In genomic region chr19:19348266-19348665, GRCh38 we compare ENCODE assay signal across 17 cellular contexts.
"Had no signal": no experiment of that assay in that cellular context is flagged by ENCODE, and none has a peak within 500 bp of the region (broad histone marks: within the 10 kb centered on the region; RNA-seq: fewer than 3 reads in every experiment).

No MANE protein-coding gene starts in this region.

- FAIRE-seq: islet of Langerhans, urothelium cell line had no signal

- H3K4me1 ChIP-seq: gastroesophageal sphincter, lower lobe of right lung, thyroid gland had no signal

- H3K9me3 ChIP-seq: gastroesophageal sphincter, lower lobe of right lung, thyroid gland had no signal

- DNase-seq: activated CD4-positive, alpha-beta memory T cell treated with anti-CD3 and anti-CD28 coated beads for 36 hours; activated CD4-positive, alpha-beta T cell treated with anti-CD3 and anti-CD28 coated beads for 1 hour; activated CD8-positive, alpha-beta memory T cell treated with anti-CD3 and anti-CD28 coated beads, Interleukin-2, amount 10 ng/mL, durations not matched to agents 7 days and 5 days; activated naive CD4-positive, alpha-beta T cell treated with anti-CD3 and anti-CD28 coated beads for 36 hours; activated T-cell treated with anti-CD3 and anti-CD28 coated beads, Interleukin-2, amount 50 U/mL, for 1 hour; left colon; lower lobe of right lung; midbrain; stimulated activated CD4-positive, alpha-beta T cell treated with anti-CD3 and anti-CD28 coated beads, Interleukin-2, amount 100 ng/mL, for 48 hours; stimulated activated naive B cell treated with anti-CD40 and anti-IgM and Interleukin-4, amounts not matched to agents 10 μg/mL and 1 μg/mL and 100 μg/mL, for 72 hours; T-helper 1 cell; thyroid gland had no signal

- H3K27ac ChIP-seq: coronary artery, gastroesophageal sphincter, lower lobe of right lung, thyroid gland, VCaP had no signal

- H3K4me3 ChIP-seq: coronary artery, gastroesophageal sphincter, lower lobe of right lung, thyroid gland had no signal

- ATAC-seq: activated CD8-positive, alpha-beta memory T cell treated with anti-CD3 and anti-CD28 coated beads, Interleukin-2, amount 10 ng/mL, durations not matched to agents 7 days and 5 days; gastroesophageal sphincter; left colon; lower lobe of right lung; stimulated activated naive B cell treated with anti-CD40 and anti-IgM and Interleukin-4, amounts not matched to agents 10 μg/mL and 1 μg/mL and 100 μg/mL, for 72 hours had no signal

- H3K27me3 ChIP-seq: gastroesophageal sphincter, thyroid gland had no signal
